In the genomic region with DNA sequence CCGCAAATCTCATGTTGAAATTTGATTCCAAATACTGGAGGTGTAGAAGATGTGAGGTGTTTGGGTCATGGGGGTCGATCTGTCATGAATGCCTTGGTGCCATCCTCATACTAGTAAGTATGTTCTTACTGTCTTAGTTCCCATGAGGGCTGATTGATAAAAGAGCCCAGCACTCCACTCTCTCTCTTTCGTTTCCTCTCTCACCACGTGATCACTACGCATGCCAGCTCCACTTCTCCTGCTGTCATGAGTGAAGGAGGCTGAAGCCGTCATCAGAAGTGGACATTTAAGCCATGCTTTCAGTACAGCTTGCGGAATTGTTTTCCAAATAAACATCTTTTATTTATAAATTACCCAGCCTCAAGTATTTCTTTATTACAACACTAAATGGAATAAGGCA, we compare ENCODE assay signal across 30 cellular contexts. TPM values are rescaled to one million over a fixed set of nuclear protein-coding genes. Genes with fewer than 3 reads are reported as not detected.
DNase-seq lines count a peak whose midpoint lies in the region; ATAC-seq and TF ChIP-seq lines count a peak whose summit lies in the region.
"Had no signal": no experiment of that assay in that cellular context is flagged by ENCODE, and none has a peak within 500 bp of the region (broad histone marks: within the 10 kb centered on the region; RNA-seq: fewer than 3 reads in every experiment).

No MANE protein-coding gene starts in this region.

- H3K27me3 Mint-ChIP-seq in activated CD4-positive, alpha-beta T cell treated with anti-CD3 and anti-CD28 coated beads, Interleukin-2, amount 10 ng/mL, durations not matched to agents 7 days and 5 days: peaks cover 2% of the 10 kb centered on the region

- POLR2A ChIA-PET in activated CD4-positive, alpha-beta T cell treated with anti-CD3 and anti-CD28 coated beads, Interleukin-2, amount 10 ng/mL, durations not matched to agents 7 days and 5 days (lab: Charles Lee): no interaction called here

- H3K27me3 ChIP-seq in tibial nerve: no peaks in the 10 kb centered on the region
- H3K27me3 ChIP-seq: ascending aorta, BLaER1, upper lobe of right lung had no signal

- no peaks in the 10 kb centered on the region for H3K36me3 ChIP-seq in tibial nerve
- H3K36me3 ChIP-seq: ascending aorta, BLaER1, left ventricle myocardium inferior, upper lobe of right lung had no signal

- H3K9me3 ChIP-seq in tibial nerve: no peaks in the 10 kb centered on the region
- H3K9me3 ChIP-seq: ascending aorta, BLaER1, Caco-2, upper lobe of right lung had no signal

- CTCF ChIA-PET in activated CD4-positive, alpha-beta T cell treated with anti-CD3 and anti-CD28 coated beads, Interleukin-2, amount 10 ng/mL, durations not matched to agents 7 days and 5 days (lab: Charles Lee): no interaction called here

- no peak for TF ChIP-seq POLR2A in tibial nerve (IDR thresholded peaks at IDR 0.05)

- no peak overlapping the region for H3K27ac Mint-ChIP-seq in activated CD4-positive, alpha-beta T cell treated with anti-CD3 and anti-CD28 coated beads, Interleukin-2, amount 10 ng/mL, durations not matched to agents 7 days and 5 days
- H3K27ac Mint-ChIP-seq: activated CD4-positive, alpha-beta memory T cell treated with anti-CD3 and anti-CD28 coated beads, Interleukin-2, amount 10 ng/mL, durations not matched to agents 7 days and 5 days; activated naive CD8-positive, alpha-beta T cell treated with anti-CD3 and anti-CD28 coated beads for 36 hours; natural killer cell had no signal

- no peak for ATAC-seq in HG03025 (IDR thresholded peaks at IDR 0.05; ENCODE audit: low FRiP score, unreplicated experiment)
- ATAC-seq: natural killer cell, upper lobe of right lung had no signal

- no peak overlapping the region for H3K27ac ChIP-seq in tibial nerve
- H3K27ac ChIP-seq: ascending aorta, BLaER1, left ventricle myocardium inferior, upper lobe of right lung had no signal

- TF ChIP-seq CTCF in tibial nerve (IDR thresholded peaks at IDR 0.05): no peak

- peaks cover 4% of the 10 kb centered on the region for H3K4me1 Mint-ChIP-seq in activated CD4-positive, alpha-beta T cell treated with anti-CD3 and anti-CD28 coated beads, Interleukin-2, amount 10 ng/mL, durations not matched to agents 7 days and 5 days
- H3K4me1 Mint-ChIP-seq: activated naive CD8-positive, alpha-beta T cell treated with anti-CD3 and anti-CD28 coated beads for 36 hours; natural killer cell had no signal

- DNase-seq in NCI-H1417 (lab: John Stamatoyannopoulos, UW) (peak in 2 of 3 experiments; percentile 9 to 19), NCI-H1417 treated with DMSO at 0.1 percent for 48 hours (lab: John Stamatoyannopoulos, UW) (no peak), COLO829 (ENCODE audit: low spot score) (peak; percentile 18), NCI-H2029 treated with DMSO at 0.1 percent for 48 hours (lab: John Stamatoyannopoulos, UW) (peak; percentile 10), SHP77 treated with DMSO at 0.1 percent for 48 hours (lab: John Stamatoyannopoulos, UW) (peak; percentile 18), tibial nerve (ENCODE audit: low spot score in 2 of 2) (no peak)
- no peak for DNase-seq in activated CD4-positive, alpha-beta T cell treated with anti-CD3 and anti-CD28 coated beads, Interleukin-2, amount 10 ng/mL, durations not matched to agents 7 days and 5 days
- DNase-seq: activated CD4-positive, alpha-beta memory T cell treated with anti-CD3 and anti-CD28 coated beads, Interleukin-2, amount 10 ng/mL, durations not matched to agents 7 days and 5 days; activated effector memory CD4-positive, alpha-beta T cell treated with Interleukin-2 at 50 U/mL for 16 hours; activated naive CD8-positive, alpha-beta T cell treated with anti-CD3 and anti-CD28 coated beads for 36 hours; Caco-2; central memory CD4-positive, alpha-beta T cell; dermis blood vessel endothelial cell; H7; left ventricle myocardium inferior; midbrain; natural killer cell; NCI-H1436; small intestine; stimulated activated CD4-positive, alpha-beta T cell treated with anti-CD3 and anti-CD28 coated beads, Interleukin-2, amount 100 ng/mL, for 24 hours; substantia nigra; SW 1271; T1000; upper lobe of right lung had no signal

- H3K9me3 Mint-ChIP-seq in activated CD4-positive, alpha-beta T cell treated with anti-CD3 and anti-CD28 coated beads, Interleukin-2, amount 10 ng/mL, durations not matched to agents 7 days and 5 days: peaks cover 3% of the 10 kb centered on the region

- no peak for TF ChIP-seq EP300 in tibial nerve (IDR thresholded peaks at IDR 0.05)

- no peak overlapping the region for H3K4me3 ChIP-seq in tibial nerve
- H3K4me3 ChIP-seq: ascending aorta, BLaER1, left ventricle myocardium inferior, upper lobe of right lung had no signal

- WGBS in tibial nerve, 2 donors: 87 to 90% methylated on average over 7 of the region's 7 CpGs

- no peaks in the 10 kb centered on the region for H3K4me1 ChIP-seq in tibial nerve
- H3K4me1 ChIP-seq: ascending aorta, BLaER1, Caco-2, left ventricle myocardium inferior, upper lobe of right lung had no signal

- H3K36me3 Mint-ChIP-seq in activated CD4-positive, alpha-beta T cell treated with anti-CD3 and anti-CD28 coated beads, Interleukin-2, amount 10 ng/mL, durations not matched to agents 7 days and 5 days (ENCODE audit: low read depth): no peaks in the 10 kb centered on the region
- H3K36me3 Mint-ChIP-seq: activated naive CD8-positive, alpha-beta T cell treated with anti-CD3 and anti-CD28 coated beads for 36 hours; natural killer cell had no signal

- no peak overlapping the region for H3K4me3 Mint-ChIP-seq in activated CD4-positive, alpha-beta T cell treated with anti-CD3 and anti-CD28 coated beads, Interleukin-2, amount 10 ng/mL, durations not matched to agents 7 days and 5 days
- H3K4me3 Mint-ChIP-seq: activated CD4-positive, alpha-beta memory T cell treated with anti-CD3 and anti-CD28 coated beads, Interleukin-2, amount 10 ng/mL, durations not matched to agents 7 days and 5 days; activated naive CD8-positive, alpha-beta T cell treated with anti-CD3 and anti-CD28 coated beads for 36 hours; natural killer cell had no signal

RNA-seq across cellular contexts. Expression of gene OR5H15, which starts 6.1 kb away (rescaled TPM):
- total RNA-seq in tibial nerve: not detected
- not detected for total RNA-seq in activated CD4-positive, alpha-beta T cell treated with anti-CD3 and anti-CD28 coated beads, Interleukin-2, amount 10 ng/mL, durations not matched to agents 7 days and 5 days
- total RNA-seq: activated CD4-positive, alpha-beta memory T cell treated with anti-CD3 and anti-CD28 coated beads, Interleukin-2, amount 10 ng/mL, durations not matched to agents 7 days and 5 days; activated naive CD8-positive, alpha-beta T cell treated with anti-CD3 and anti-CD28 coated beads for 36 hours; ascending aorta; Caco-2; Daoy; dermis blood vessel endothelial cell; H7; left ventricle myocardium inferior; natural killer cell; osteoblast; renal cortical epithelial cell; upper lobe of right lung had no signal

RNA-seq across cellular contexts. Expression of gene OR5H14, which starts 25.3 kb away (rescaled TPM):
- not detected for total RNA-seq in tibial nerve
- not detected for total RNA-seq in activated CD4-positive, alpha-beta T cell treated with anti-CD3 and anti-CD28 coated beads, Interleukin-2, amount 10 ng/mL, durations not matched to agents 7 days and 5 days
- total RNA-seq: activated CD4-positive, alpha-beta memory T cell treated with anti-CD3 and anti-CD28 coated beads, Interleukin-2, amount 10 ng/mL, durations not matched to agents 7 days and 5 days; activated naive CD8-positive, alpha-beta T cell treated with anti-CD3 and anti-CD28 coated beads for 36 hours; ascending aorta; Caco-2; Daoy; dermis blood vessel endothelial cell; H7; left ventricle myocardium inferior; natural killer cell; osteoblast; renal cortical epithelial cell; upper lobe of right lung had no signal

RNA-seq across cellular contexts. Expression of gene OR5H1, which starts 42.1 kb away (rescaled TPM):
- total RNA-seq in tibial nerve: not detected
- not detected for total RNA-seq in activated CD4-positive, alpha-beta T cell treated with anti-CD3 and anti-CD28 coated beads, Interleukin-2, amount 10 ng/mL, durations not matched to agents 7 days and 5 days
- total RNA-seq: activated CD4-positive, alpha-beta memory T cell treated with anti-CD3 and anti-CD28 coated beads, Interleukin-2, amount 10 ng/mL, durations not matched to agents 7 days and 5 days; activated naive CD8-positive, alpha-beta T cell treated with anti-CD3 and anti-CD28 coated beads for 36 hours; ascending aorta; Caco-2; Daoy; dermis blood vessel endothelial cell; H7; left ventricle myocardium inferior; natural killer cell; osteoblast; renal cortical epithelial cell; upper lobe of right lung had no signal

Comparison
In these comparisons a context has a peak if more than half of its experiments do, and no peak if none do; other contexts are left out.
1. DNase-seq: peak in NCI-H1417 (2 of 3), COLO829 (single experiment), NCI-H2029 treated with DMSO at 0.1 percent for 48 hours (single experiment) and SHP77 treated with DMSO at 0.1 percent for 48 hours (single experiment); none in NCI-H1417 treated with DMSO at 0.1 percent for 48 hours (single experiment), tibial nerve (0 of 2) and activated CD4-positive, alpha-beta T cell treated with anti-CD3 and anti-CD28 coated beads, Interleukin-2, amount 10 ng/mL, durations not matched to agents 7 days and 5 days (single experiment).